ENCODE assay signal across 2 cellular contexts in the genomic region with DNA sequence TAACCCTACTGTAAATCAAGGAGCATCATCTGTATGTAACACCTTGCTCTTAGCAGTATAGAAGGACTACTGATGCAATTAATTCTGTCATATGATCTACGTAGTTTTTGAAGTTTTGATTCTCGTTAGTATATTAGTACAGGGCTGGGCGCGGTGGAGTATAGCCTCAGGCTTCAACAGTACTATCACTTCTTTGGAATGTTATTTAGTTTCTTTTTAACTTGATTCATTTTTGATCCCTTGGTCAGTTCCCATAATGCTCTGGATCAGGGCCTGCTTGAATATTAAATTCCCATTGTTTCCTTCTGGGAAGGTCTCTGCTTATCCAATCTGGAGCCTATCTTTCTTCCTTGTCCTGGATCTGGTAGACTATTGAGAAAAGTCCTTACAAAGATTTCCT.
TF ChIP-seq lines count a peak whose summit lies in the region.

No MANE protein-coding gene starts in this region.

TF ChIP-seq in IMR-90, 13 proteins besides CTCF, POLR2A, EP300 and RAD21:
- TF ChIP-seq MAFK (IDR thresholded peaks at IDR 0.05; ENCODE audit: low read depth, low read length) (no peak), NFE2L2 (IDR thresholded peaks at IDR 0.05; ENCODE audit: low read depth, low read length) (no peak), FOS (IDR thresholded peaks at IDR 0.05; ENCODE audit: low read depth, low read length) (no peak), SMC3 (IDR thresholded peaks at IDR 0.05; ENCODE audit: low read depth, low read length) (no peak), CEBPB (IDR thresholded peaks at IDR 0.05; ENCODE audit: low read depth, low read length) (no peak), BHLHE40 (IDR thresholded peaks at IDR 0.05; ENCODE audit: low read depth, low read length) (no peak), RFX5 (IDR thresholded peaks at IDR 0.05; ENCODE audit: low read depth, low read length) (no peak), CHD1 (IDR thresholded peaks at IDR 0.05; ENCODE audit: low read depth, low read length) (no peak), RCOR1 (IDR thresholded peaks at IDR 0.05; ENCODE audit: insufficient replicate concordance, low read length) (no peak), MXI1 (IDR thresholded peaks at IDR 0.05; ENCODE audit: borderline replicate concordance, low read depth, low read length) (no peak)
- TF ChIP-seq, protein P1, sequence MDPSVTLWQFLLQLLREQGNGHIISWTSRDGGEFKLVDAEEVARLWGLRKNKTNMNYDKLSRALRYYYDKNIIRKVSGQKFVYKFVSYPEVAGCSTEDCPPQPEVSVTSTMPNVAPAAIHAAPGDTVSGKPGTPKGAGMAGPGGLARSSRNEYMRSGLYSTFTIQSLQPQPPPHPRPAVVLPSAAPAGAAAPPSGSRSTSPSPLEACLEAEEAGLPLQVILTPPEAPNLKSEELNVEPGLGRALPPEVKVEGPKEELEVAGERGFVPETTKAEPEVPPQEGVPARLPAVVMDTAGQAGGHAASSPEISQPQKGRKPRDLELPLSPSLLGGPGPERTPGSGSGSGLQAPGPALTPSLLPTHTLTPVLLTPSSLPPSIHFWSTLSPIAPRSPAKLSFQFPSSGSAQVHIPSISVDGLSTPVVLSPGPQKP (IDR thresholded peaks at IDR 0.05; ENCODE audit: borderline replicate concordance, low read depth, low read length): no peak
- TF ChIP-seq, protein P2, sequence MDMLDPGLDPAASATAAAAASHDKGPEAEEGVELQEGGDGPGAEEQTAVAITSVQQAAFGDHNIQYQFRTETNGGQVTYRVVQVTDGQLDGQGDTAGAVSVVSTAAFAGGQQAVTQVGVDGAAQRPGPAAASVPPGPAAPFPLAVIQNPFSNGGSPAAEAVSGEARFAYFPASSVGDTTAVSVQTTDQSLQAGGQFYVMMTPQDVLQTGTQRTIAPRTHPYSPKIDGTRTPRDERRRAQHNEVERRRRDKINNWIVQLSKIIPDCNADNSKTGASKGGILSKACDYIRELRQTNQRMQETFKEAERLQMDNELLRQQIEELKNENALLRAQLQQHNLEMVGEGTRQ (IDR thresholded peaks at IDR 0.05; ENCODE audit: low read depth, low read length): no peak

TF ChIP-seq in K562, 482 proteins besides CTCF, POLR2A, EP300 and RAD21:
- TF ChIP-seq CREB1 (IDR thresholded peaks at IDR 0.05) (no peak), CREB1 (CRISPR knock-in tag; IDR thresholded peaks at IDR 0.05) (no peak), KLF16 (IDR thresholded peaks at IDR 0.05) (no peak), ASH1L (IDR thresholded peaks at IDR 0.05; ENCODE audit: borderline replicate concordance, low read depth, partially characterized antibody) (no peak), ZKSCAN1 (IDR thresholded peaks at IDR 0.05; ENCODE audit: low read depth, low read length) (no peak), MTA2 (IDR thresholded peaks at IDR 0.05; ENCODE audit: low read depth) (no peak), ZNF174 (CRISPR knock-in tag; IDR thresholded peaks at IDR 0.05) (no peak), MED1 (CRISPR knock-in tag; IDR thresholded peaks at IDR 0.05; ENCODE audit: borderline replicate concordance) (no peak)
- TF ChIP-seq, protein P3, sequence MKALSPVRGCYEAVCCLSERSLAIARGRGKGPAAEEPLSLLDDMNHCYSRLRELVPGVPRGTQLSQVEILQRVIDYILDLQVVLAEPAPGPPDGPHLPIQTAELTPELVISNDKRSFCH (CRISPR knock-in tag; IDR thresholded peaks at IDR 0.05): no peak
- TF ChIP-seq, protein P3 (tag; IDR thresholded peaks at IDR 0.05): no peak
- TF ChIP-seq, protein P4, sequence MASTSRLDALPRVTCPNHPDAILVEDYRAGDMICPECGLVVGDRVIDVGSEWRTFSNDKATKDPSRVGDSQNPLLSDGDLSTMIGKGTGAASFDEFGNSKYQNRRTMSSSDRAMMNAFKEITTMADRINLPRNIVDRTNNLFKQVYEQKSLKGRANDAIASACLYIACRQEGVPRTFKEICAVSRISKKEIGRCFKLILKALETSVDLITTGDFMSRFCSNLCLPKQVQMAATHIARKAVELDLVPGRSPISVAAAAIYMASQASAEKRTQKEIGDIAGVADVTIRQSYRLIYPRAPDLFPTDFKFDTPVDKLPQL (IDR thresholded peaks at IDR 0.05; ENCODE audit: extremely low read depth, insufficient read length): no peak
- TF ChIP-seq, protein P5, sequence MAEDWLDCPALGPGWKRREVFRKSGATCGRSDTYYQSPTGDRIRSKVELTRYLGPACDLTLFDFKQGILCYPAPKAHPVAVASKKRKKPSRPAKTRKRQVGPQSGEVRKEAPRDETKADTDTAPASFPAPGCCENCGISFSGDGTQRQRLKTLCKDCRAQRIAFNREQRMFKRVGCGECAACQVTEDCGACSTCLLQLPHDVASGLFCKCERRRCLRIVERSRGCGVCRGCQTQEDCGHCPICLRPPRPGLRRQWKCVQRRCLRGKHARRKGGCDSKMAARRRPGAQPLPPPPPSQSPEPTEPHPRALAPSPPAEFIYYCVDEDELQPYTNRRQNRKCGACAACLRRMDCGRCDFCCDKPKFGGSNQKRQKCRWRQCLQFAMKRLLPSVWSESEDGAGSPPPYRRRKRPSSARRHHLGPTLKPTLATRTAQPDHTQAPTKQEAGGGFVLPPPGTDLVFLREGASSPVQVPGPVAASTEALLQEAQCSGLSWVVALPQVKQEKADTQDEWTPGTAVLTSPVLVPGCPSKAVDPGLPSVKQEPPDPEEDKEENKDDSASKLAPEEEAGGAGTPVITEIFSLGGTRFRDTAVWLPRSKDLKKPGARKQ (CRISPR knock-in tag; IDR thresholded peaks at IDR 0.05): no peak
